2 cellular contexts compared by ENCODE assay signal in genomic region chr1:91781371-91781825, GRCh38.
A peak's percentile ranks its signal among the peaks of the same experiment; 100 is the strongest.
TF ChIP-seq lines count a peak whose summit lies in the region.

No MANE protein-coding gene starts in this region.

TF ChIP-seq in GM23338, 12 proteins besides CTCF, POLR2A, EP300 and RAD21 (continued from another document):
- TF ChIP-seq ZNF114 (CRISPR knock-in tag; IDR thresholded peaks at IDR 0.05) (no peak), EZH2 (IDR thresholded peaks at IDR 0.05; ENCODE audit: low read depth, unreplicated experiment) (no peak)

TF ChIP-seq in SK-N-SH, 30 proteins besides CTCF, POLR2A, EP300 and RAD21 (continued from another document):
- TF ChIP-seq TEAD4 (IDR thresholded peaks at IDR 0.05; ENCODE audit: borderline replicate concordance, insufficient read depth) (no peak), NFIC (IDR thresholded peaks at IDR 0.05; ENCODE audit: borderline replicate concordance) (no peak), POLR2AphosphoS5 (IDR thresholded peaks at IDR 0.05; ENCODE audit: low read depth, low read length) (peak; percentile 26; the same call in 1 of the 2 replicates), TCF12 (IDR thresholded peaks at IDR 0.05) (peak; percentile 89), SMC3 (IDR thresholded peaks at IDR 0.05; ENCODE audit: low read depth, low read length) (no peak), JUND (IDR thresholded peaks at IDR 0.05) (peak; percentile 51; the same call in 1 of the 2 replicates), RCOR1 (IDR thresholded peaks at IDR 0.05; ENCODE audit: low read length) (no peak), IRF3 (IDR thresholded peaks at IDR 0.05; ENCODE audit: low read depth, low read length) (no peak), GATA2 (CRISPR knock-in tag; IDR thresholded peaks at IDR 0.05) (no peak), USF2 (IDR thresholded peaks at IDR 0.05; ENCODE audit: borderline replicate concordance, low read depth, low read length) (no peak), FOXJ3 (CRISPR knock-in tag; IDR thresholded peaks at IDR 0.05) (no peak), ZBTB33 (IDR thresholded peaks at IDR 0.05; ENCODE audit: borderline replicate concordance, low read depth) (no peak), PBX3 (IDR thresholded peaks at IDR 0.05) (peak; percentile 41; the same call in 1 of the 2 replicates)
TF ChIP-seq in SK-N-SH: peak in this region for 5.
